Comparison of ENCODE assay signal across 9 cellular contexts in genomic region chr5:13957032-13957645, GRCh38. TPM values are rescaled to one million over a fixed set of nuclear protein-coding genes. Genes with fewer than 3 reads are reported as not detected.
A peak's percentile ranks its signal among the peaks of the same experiment; 100 is the strongest.
DNase-seq lines count a peak whose midpoint lies in the region; ATAC-seq, FAIRE-seq and TF ChIP-seq lines count a peak whose summit lies in the region.
"Had no signal": no experiment of that assay in that cellular context is flagged by ENCODE, and none has a peak within 500 bp of the region (broad histone marks: within the 10 kb centered on the region; RNA-seq: fewer than 3 reads in every experiment).

No MANE protein-coding gene starts in this region.

- peaks cover 0 to 3% (median 0%) of the 10 kb centered on the region in 9 donors for H3K27me3 ChIP-seq in heart left ventricle
- no peaks in the 10 kb centered on the region for H3K27me3 ChIP-seq in Loucy (ENCODE audit: insufficient read depth, low read length, poor library complexity, severe bottlenecking)

- DNase-seq in heart left ventricle (no peak), Right ventricle myocardium inferior (ENCODE audit: missing footprints) (no peak), RCC 7860 (ENCODE audit: low spot score) (peak; percentile 74), non-pigmented ciliary epithelial cell (ENCODE audit: low read depth) (peak; percentile 24), UCSD-AML1 (lab: John Stamatoyannopoulos, UW; ENCODE audit: unreplicated experiment) (no peak)

- FAIRE-seq in RCC 7860 (lab: Jason Lieb, UNC) = peak; percentile 93

- POLR2A ChIA-PET in HEK293 (lab: Yijun Ruan, JAX) = no interaction called here

- H3F3A ChIP-seq in Loucy (ENCODE audit: low read depth) = no peaks in the 10 kb centered on the region

- CTCF ChIA-PET in HEK293 (lab: Yijun Ruan, JAX) = interaction anchor here (0.6 to 1.7 kb wide), 24 partner anchors 10 to 1301 kb away, joined by 3 to 11 read pairs (median 4); no protein-coding TSS in a partner anchor

- H3K4me3 ChIP-seq in heart left ventricle (no peak overlapping the region), HEK293 (ENCODE audit: low read depth, low read length) (no peak overlapping the region), Loucy (ENCODE audit: low read length, poor library complexity, severe bottlenecking) (no peak overlapping the region)

- H3K9me3 ChIP-seq in heart left ventricle = no peaks in the 10 kb centered on the region
- no peaks in the 10 kb centered on the region; the same call in 1 of the 2 replicates for H3K9me3 ChIP-seq in HEK293 (ENCODE audit: control insufficient read depth, insufficient read depth, low read depth, low read length)
- H3K9me3 ChIP-seq in Loucy (ENCODE audit: insufficient read depth, low read depth, low read length) = no peaks in the 10 kb centered on the region

- no peak overlapping the region for H3K4me2 ChIP-seq in Loucy (ENCODE audit: low read depth, low read length, poor library complexity, severe bottlenecking)

- intact Hi-C loops in heart left ventricle (cut with DNase I) = no loop called here
- intact Hi-C loops in Right ventricle myocardium inferior (cut with DNase I) = no loop called here

- ATAC-seq in heart left ventricle (peak in 3 of 4 donors; percentile 60 to 81 (median 80)), Right ventricle myocardium inferior (no peak), esophagus mucosa (peak; percentile 83)

- no peak overlapping the region for H2AFZ ChIP-seq in Loucy (ENCODE audit: low read length)

- H3K27ac ChIP-seq in heart left ventricle (no peak overlapping the region), HEK293 (ENCODE audit: extremely low read depth, low read depth, low read length) (no peak overlapping the region)
- H3K27ac ChIP-seq: epithelial cell of prostate had no signal

- H3K36me3 ChIP-seq in heart left ventricle (no peaks in the 10 kb centered on the region), HEK293 (ENCODE audit: control insufficient read depth in 2 of 2, insufficient read depth in 1 of 2, low read length in 2 of 2) (no peaks in the 10 kb centered on the region), Loucy (ENCODE audit: insufficient read depth, low read length) (no peaks in the 10 kb centered on the region)

- TF ChIP-seq CTCF in heart left ventricle (IDR thresholded peaks at IDR 0.05) = peak; percentile 26 to 64 (median 46)
- peak; percentile 55; the same call in 1 of the 2 replicates for TF ChIP-seq CTCF in HEK293 (tag by site-specific recombination; IDR thresholded peaks at IDR 0.05)
- peak; percentile 83 for TF ChIP-seq CTCF in Loucy (conservative IDR thresholded peaks at IDR 0.05; ENCODE audit: low read length)

- H3K9me2 ChIP-seq in Loucy (replicated peaks; ENCODE audit: low read depth, low read length) = no peaks in the 10 kb centered on the region

- no peak overlapping the region for H3K9ac ChIP-seq in Loucy (ENCODE audit: low read depth, low read length, poor library complexity, severe bottlenecking)

- H3K4me1 ChIP-seq in heart left ventricle (no peaks in the 10 kb centered on the region), HEK293 (ENCODE audit: control insufficient read depth, insufficient read depth, low read length) (no peaks in the 10 kb centered on the region), Loucy (ENCODE audit: insufficient read depth, low read length, poor library complexity, severe bottlenecking) (no peaks in the 10 kb centered on the region)

- H4K20me1 ChIP-seq in Loucy (ENCODE audit: insufficient read depth, low read length, poor library complexity, severe bottlenecking) = no peaks in the 10 kb centered on the region

- no peaks in the 10 kb centered on the region for H3K79me2 ChIP-seq in Loucy (ENCODE audit: insufficient read depth, low read length)

- no peak for TF ChIP-seq POLR2A in heart left ventricle (IDR thresholded peaks at IDR 0.05)

TF ChIP-seq in HEK293, 187 proteins besides CTCF, POLR2A, EP300 and RAD21:
- peak; percentile 93 for TF ChIP-seq ZNF654 (tag by site-specific recombination; IDR thresholded peaks at IDR 0.05; ENCODE audit: low read depth)
- no peak for TF ChIP-seq ZNF239 (tag by site-specific recombination; IDR thresholded peaks at IDR 0.05)
- TF ChIP-seq ZNF2 (tag by site-specific recombination; IDR thresholded peaks at IDR 0.05) = 0 out of 2 replicates have a peak, but pooled peaks have one; percentile 55
TF ChIP-seq in HEK293: peak in this region for 2.

RNA-seq across cellular contexts. Expression of gene DNAH5, which starts 12.7 kb away (rescaled TPM):
- total RNA-seq in heart left ventricle (under 1 TPM; 0.04 to 0.46 (median 0.17) TPM), Right ventricle myocardium inferior (0.19 TPM), esophagus mucosa (0.52 TPM)
- under 1 TPM; 0.03 to 0.11 TPM for polyA plus RNA-seq in heart left ventricle

Comparison
In these comparisons a context has a peak if more than half of its experiments do, and no peak if none do; other contexts are left out.
1. DNase-seq: peak in RCC 7860 (single experiment) and non-pigmented ciliary epithelial cell (single experiment); none in heart left ventricle (0 of 5), Right ventricle myocardium inferior (single experiment) and UCSD-AML1 (single experiment).
2. Peak in every context shown above with its lines, with median percentiles within 50 percentile points of each other: CTCF ChIP-seq.